1 cellular context compared by ENCODE assay signal in genomic region chr3:30694148-30694547, GRCh38.
TF ChIP-seq lines count a peak whose summit lies in the region.

No MANE protein-coding gene starts in this region.

TF ChIP-seq in SK-N-SH treated with all-trans-retinoic acid at 6 μM for 48 hours, 23 proteins besides CTCF, POLR2A, EP300 and RAD21 (continued from another document):
- TF ChIP-seq, protein P1, sequence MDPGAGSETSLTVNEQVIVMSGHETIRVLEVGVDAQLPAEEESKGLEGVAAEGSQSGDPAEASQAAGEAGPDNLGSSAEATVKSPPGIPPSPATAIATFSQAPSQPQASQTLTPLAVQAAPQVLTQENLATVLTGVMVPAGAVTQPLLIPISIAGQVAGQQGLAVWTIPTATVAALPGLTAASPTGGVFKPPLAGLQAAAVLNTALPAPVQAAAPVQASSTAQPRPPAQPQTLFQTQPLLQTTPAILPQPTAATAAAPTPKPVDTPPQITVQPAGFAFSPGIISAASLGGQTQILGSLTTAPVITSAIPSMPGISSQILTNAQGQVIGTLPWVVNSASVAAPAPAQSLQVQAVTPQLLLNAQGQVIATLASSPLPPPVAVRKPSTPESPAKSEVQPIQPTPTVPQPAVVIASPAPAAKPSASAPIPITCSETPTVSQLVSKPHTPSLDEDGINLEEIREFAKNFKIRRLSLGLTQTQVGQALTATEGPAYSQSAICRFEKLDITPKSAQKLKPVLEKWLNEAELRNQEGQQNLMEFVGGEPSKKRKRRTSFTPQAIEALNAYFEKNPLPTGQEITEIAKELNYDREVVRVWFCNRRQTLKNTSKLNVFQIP (CRISPR knock-in tag; IDR thresholded peaks at IDR 0.05; ENCODE audit: borderline replicate concordance, low read depth) = no peak
- no peak for TF ChIP-seq BACH2 (CRISPR knock-in tag; IDR thresholded peaks at IDR 0.05; ENCODE audit: borderline replicate concordance)
- TF ChIP-seq ZFP3 (CRISPR knock-in tag; IDR thresholded peaks at IDR 0.05) = no peak
